Comparison of ENCODE assay signal across 8 cellular contexts in genomic region chr1:181038399-181038873, GRCh38. TPM values are rescaled to one million over a fixed set of nuclear protein-coding genes. Genes with fewer than 3 reads are reported as not detected.
DNase-seq lines count a peak whose midpoint lies in the region; ATAC-seq and TF ChIP-seq lines count a peak whose summit lies in the region.

No MANE protein-coding gene starts in this region.

- H3K4me1 ChIP-seq in OCI-LY7 (ENCODE audit: insufficient read depth, low read length, poor library complexity, severe bottlenecking) (peaks cover 16% of the 10 kb centered on the region), neutrophil (ENCODE audit: control insufficient read depth in 1 of 2, insufficient read depth in 1 of 2, low read depth in 1 of 2, low read length in 1 of 2) (peaks cover 54 to 58% of the 10 kb centered on the region in 2 experiments)

- H3K4me3 ChIP-seq in AG04450 (ENCODE audit: low read depth, low read length), result no peak overlapping the region
- no peak overlapping the region for H3K4me3 ChIP-seq in Jurkat, Clone E6-1 (ENCODE audit: low read length)
- no peak overlapping the region for H3K4me3 ChIP-seq in OCI-LY7 (ENCODE audit: low read depth, low read length, poor library complexity, severe bottlenecking)
- H3K4me3 ChIP-seq in fibroblast of mammary gland (ENCODE audit: control insufficient read depth, low read depth, low read length), result no peak overlapping the region
- H3K4me3 ChIP-seq in neutrophil (ENCODE audit: low read depth in 1 of 2, low read length in 1 of 2), result no peak overlapping the region

- CTCF ChIA-PET in AG04450 (lab: Charles Lee), result interaction anchor here (0.5 to 3.7 kb wide), 14 partner anchors 10 to 807 kb away, joined by 3 to 54 read pairs (median 4); partner anchors contain the start of gene STX6
- CTCF ChIA-PET in OCI-LY7 (lab: Charles Lee; ENCODE audit: unreplicated experiment), result no interaction called here

- H3K27me3 ChIP-seq in AG04450 (ENCODE audit: control insufficient read depth, insufficient read depth, low read length), result no peaks in the 10 kb centered on the region
- no peaks in the 10 kb centered on the region for H3K27me3 ChIP-seq in neutrophil

- H3K4me2 ChIP-seq in OCI-LY7 (ENCODE audit: low read length), result no peak overlapping the region

- H3K9me3 ChIP-seq in AG04450 (ENCODE audit: control insufficient read depth, insufficient read depth, low read length), result no peaks in the 10 kb centered on the region
- H3K9me3 ChIP-seq in OCI-LY7 (ENCODE audit: low read length), result no peaks in the 10 kb centered on the region
- no peaks in the 10 kb centered on the region for H3K9me3 ChIP-seq in neutrophil

- intact Hi-C loops in OCI-LY7 (cut with micrococcal nuclease; ENCODE audit: unreplicated experiment), result loop anchor here (1.0 to 5.0 kb wide), 3 partner anchors 49 to 128 kb away; partner anchors contain the start of gene IER5

- POLR2A ChIA-PET in AG04450 (lab: Yijun Ruan, JAX) (interaction anchor here (1.0 kb wide), 1 partner anchor 52 kb away, joined by 3 read pairs; no protein-coding TSS in a partner anchor), OCI-LY7 (lab: Charles Lee) (no interaction called here)

- no peaks in the 10 kb centered on the region for H3K9me2 ChIP-seq in OCI-LY7 (ENCODE audit: insufficient read depth, low read length)

- peaks cover 10% of the 10 kb centered on the region; the same call in 1 of the 2 replicates for H3K79me2 ChIP-seq in OCI-LY7 (ENCODE audit: insufficient read depth, low read depth, low read length)

- no peaks in the 10 kb centered on the region for H3K36me3 ChIP-seq in OCI-LY7 (ENCODE audit: insufficient read depth, low read length)
- peaks cover 6% of the 10 kb centered on the region for H3K36me3 ChIP-seq in neutrophil

- TF ChIP-seq CTCF in AG04450 (IDR thresholded peaks at IDR 0.05; ENCODE audit: low read depth, low read length) (peak; percentile 69), OCI-LY7 (conservative IDR thresholded peaks at IDR 0.05; ENCODE audit: low read length) (peak; percentile 82), fibroblast of mammary gland (conservative IDR thresholded peaks at IDR 0.05; ENCODE audit: control insufficient read depth, insufficient read depth, low read depth, low read length) (peak; percentile 82), neutrophil (IDR thresholded peaks at IDR 0.05) (peak; percentile 89)

- no TSS peak for BruUV-seq in OCI-LY7 (replicated peaks; lab: Mats Ljungman, UMichigan)

- H2AFZ ChIP-seq in OCI-LY7 (ENCODE audit: low read length), result no peak overlapping the region

- H3K27ac ChIP-seq in AG04450 (ENCODE audit: low read depth, low read length), result no peak overlapping the region
- no peak overlapping the region for H3K27ac ChIP-seq in OCI-LY7 (ENCODE audit: low read depth, low read length, poor library complexity, severe bottlenecking)
- no peak overlapping the region for H3K27ac ChIP-seq in neutrophil

- DNase-seq in AG04450 (ENCODE audit: low read depth, low spot score) (no peak), OCI-LY7 (ENCODE audit: low spot score) (peak; percentile 68), activated T-cell treated with anti-CD3 and anti-CD28 coated beads for 48 hours (ENCODE audit: low read depth) (peak; percentile 56), fibroblast of mammary gland (ENCODE audit: low read depth) (peak; percentile 71)
- peak; percentile 46 for DNase-seq in Jurkat, Clone E6-1 (ENCODE audit: low read depth, low spot score)

- ATAC-seq in GM18520 (IDR thresholded peaks at IDR 0.05; ENCODE audit: unreplicated experiment) (peak; percentile 32), HG03378 (IDR thresholded peaks at IDR 0.05; ENCODE audit: unreplicated experiment) (no peak)

- H4K20me1 ChIP-seq in OCI-LY7 (ENCODE audit: insufficient read depth, low read length), result no peaks in the 10 kb centered on the region

RNA-seq across cellular contexts. Expression of gene MR1, which starts 4.7 kb away (rescaled TPM):
- 16.7 and 17.2 TPM in 2 replicates for polyA plus RNA-seq in AG04450 (2011; rRNA removed)
- polyA minus RNA-seq in AG04450 (2011; rRNA and poly(A)+ RNA removed), result 11.0 and 12.4 TPM in 2 replicates
- 15.4 TPM for polyA plus RNA-seq in Jurkat, Clone E6-1 (2012; ENCODE audit: insufficient read depth, insufficient read length)
- 5.9 and 7.9 TPM in 2 replicates for total RNA-seq in OCI-LY7 (2014; rRNA removed; shearing (Covaris generic))
- 15.8 and 18.3 TPM in 2 replicates for total RNA-seq in OCI-LY7 (2022)

RNA-seq across cellular contexts. Expression of gene STX6, which starts 15.8 kb away (rescaled TPM):
- 23.6 and 26.0 TPM in 2 replicates for polyA plus RNA-seq in AG04450 (2011; rRNA removed)
- 30.9 and 32.1 TPM in 2 replicates for polyA minus RNA-seq in AG04450 (2011; rRNA and poly(A)+ RNA removed)
- 10.9 TPM for polyA plus RNA-seq in Jurkat, Clone E6-1 (2012; ENCODE audit: insufficient read depth, insufficient read length)
- total RNA-seq in OCI-LY7 (2014; rRNA removed; shearing (Covaris generic)), result 7.7 and 12.0 TPM in 2 replicates
- total RNA-seq in OCI-LY7 (2022), result 12.9 and 13.4 TPM in 2 replicates

RNA-seq across cellular contexts. Expression of gene IER5, which starts 50.1 kb away (rescaled TPM):
- polyA plus RNA-seq in AG04450 (2011; rRNA removed), result 20.4 and 20.7 TPM in 2 replicates
- polyA minus RNA-seq in AG04450 (2011; rRNA and poly(A)+ RNA removed), result 26.6 and 31.9 TPM in 2 replicates
- 6.8 TPM for polyA plus RNA-seq in Jurkat, Clone E6-1 (2012; ENCODE audit: insufficient read depth, insufficient read length)
- 14.3 and 18.3 TPM in 2 replicates for total RNA-seq in OCI-LY7 (2014; rRNA removed; shearing (Covaris generic))
- total RNA-seq in OCI-LY7 (2022), result 7.2 and 8.2 TPM in 2 replicates
